In the genomic region with DNA sequence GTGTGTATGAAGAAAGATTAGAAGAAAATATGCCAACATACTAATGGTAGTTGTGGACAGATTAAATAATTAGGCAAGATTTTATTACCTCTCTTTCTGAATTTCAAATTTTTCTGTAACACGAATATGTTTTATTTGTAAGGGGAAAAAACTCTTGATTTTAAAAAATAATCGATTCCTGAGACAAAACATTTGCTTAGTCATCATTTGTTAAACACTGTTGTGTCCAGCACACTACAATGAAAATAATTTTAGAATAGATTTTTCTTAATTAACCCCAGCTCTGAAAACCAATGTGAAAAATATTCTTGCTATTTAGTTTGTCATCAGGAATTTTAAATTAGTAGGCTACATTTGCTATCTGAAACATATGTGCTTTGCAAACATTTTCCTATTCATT, we compare ENCODE assay signal across 22 cellular contexts.
DNase-seq lines count a peak whose midpoint lies in the region; ATAC-seq, FAIRE-seq and TF ChIP-seq lines count a peak whose summit lies in the region.
"Had no signal": no experiment of that assay in that cellular context is flagged by ENCODE, and none has a peak within 500 bp of the region (broad histone marks: within the 10 kb centered on the region; RNA-seq: fewer than 3 reads in every experiment).

No MANE protein-coding gene starts in this region.

- peak; percentile 4 for FAIRE-seq in HepG2 (lab: Jason Lieb, UNC)
- no peak for FAIRE-seq in K562 (lab: Jason Lieb, UNC)
- FAIRE-seq: A549, D721Med, G401.6, GM12891, GM19239 had no signal

- DNase-seq in HepG2 (ENCODE audit: low spot score) = no peak
- DNase-seq in right lobe of liver = no peak
- no peak for DNase-seq in K562 (ENCODE audit: extremely low read depth in 1 of 4, low spot score in 3 of 4)
- DNase-seq in psoas muscle = no peak
- no peak for DNase-seq in activated CD4-positive, alpha-beta T cell treated with anti-CD3 and anti-CD28 coated beads for 4 hours
- no peak for DNase-seq in NCI-H226
- DNase-seq in osteoblast (ENCODE audit: insufficient read length, low spot score, missing footprints) = no peak
- DNase-seq: AML-193; Caco-2; Calu3; CD4-positive, alpha-beta T cell; CD8-positive, alpha-beta T cell; DMS79 treated with DMSO at 0.1 percent for 48 hours; GF-D8 had no signal

- H3K36me3 ChIP-seq in HepG2 (replicated peaks in 1 of 2; ENCODE audit: control insufficient read depth in 1 of 2, insufficient read depth in 2 of 2, low read length in 2 of 2) (no peaks in the 10 kb centered on the region), right lobe of liver (no peaks in the 10 kb centered on the region), K562 (ENCODE audit: control insufficient read depth, insufficient read depth, low read length) (no peaks in the 10 kb centered on the region), psoas muscle (ENCODE audit: insufficient read depth in 1 of 2, low read depth in 1 of 2) (peaks cover 0 to 51% of the 10 kb centered on the region in 2 donors), osteoblast (ENCODE audit: insufficient read depth, low read length) (no peaks in the 10 kb centered on the region)
- H3K36me3 ChIP-seq: BLaER1 treated with 17β-estradiol and CSF1 and Interleukin-3, amounts not matched to agents 10 nM and 100 nM had no signal

- H3K79me2 ChIP-seq in HepG2 (ENCODE audit: insufficient read depth, low read length) (no peaks in the 10 kb centered on the region), K562 (ENCODE audit: control insufficient read depth, insufficient read depth, low read length) (no peaks in the 10 kb centered on the region), osteoblast (ENCODE audit: insufficient read depth, low read length) (no peaks in the 10 kb centered on the region)

- H3K4me2 ChIP-seq in HepG2 (ENCODE audit: low read depth, low read length) (no peak overlapping the region), K562 (ENCODE audit: insufficient read depth, low read length) (no peak overlapping the region), osteoblast (ENCODE audit: insufficient read depth, low read length) (no peak overlapping the region)
- H3K4me2 ChIP-seq: A549; BLaER1 treated with 17β-estradiol and CSF1 and Interleukin-3, amounts not matched to agents 10 nM and 100 nM had no signal

- under 1% methylated on average over 2 of the region's 2 CpGs for WGBS in HepG2 (ENCODE audit: low lambda C conversion rate)
- WGBS in right lobe of liver (ENCODE audit: insufficient coverage, low coverage, low lambda C conversion rate, missing lambda C conversion rate) = 27% methylated on average over 2 of the region's 2 CpGs
- 7% methylated on average over 2 of the region's 2 CpGs for WGBS in K562 (ENCODE audit: insufficient coverage, low coverage, missing lambda C conversion rate)
- WGBS in psoas muscle, 3 donors = 79 to 85% (median 83%) methylated on average over 2 of the region's 2 CpGs

- TF ChIP-seq POLR2A in HepG2 (IDR thresholded peaks at IDR 0.05; ENCODE audit: insufficient read depth in 1 of 2, low read depth in 2 of 2, low read length in 2 of 2) = no peak
- TF ChIP-seq POLR2A in right lobe of liver (IDR thresholded peaks at IDR 0.05) = no peak
- no peak for TF ChIP-seq POLR2A in K562 (conservative IDR thresholded peaks at IDR 0.05)

- H3K9me3 ChIP-seq in HepG2 (ENCODE audit: low read length) (no peaks in the 10 kb centered on the region), right lobe of liver (no peaks in the 10 kb centered on the region), K562 (replicated peaks; ENCODE audit: control insufficient read depth, insufficient read depth, low read depth, low read length) (no peaks in the 10 kb centered on the region), psoas muscle (no peaks in the 10 kb centered on the region), osteoblast (ENCODE audit: low read depth, low read length) (no peaks in the 10 kb centered on the region)
- H3K9me3 ChIP-seq: A549; BLaER1 treated with 17β-estradiol and CSF1 and Interleukin-3, amounts not matched to agents 10 nM and 100 nM; Caco-2 had no signal

- CTCF ChIA-PET in HepG2 (lab: Yijun Ruan, JAX; ENCODE audit: low intra/inter-chr PET ratio, low total read pairs) = no interaction called here
- CTCF ChIA-PET in K562 (lab: Yijun Ruan, JAX; ENCODE audit: low intra/inter-chr PET ratio) = no interaction called here

- H2AFZ ChIP-seq in HepG2 (ENCODE audit: low read length) (no peak overlapping the region), K562 (ENCODE audit: low read depth, low read length) (no peak overlapping the region), osteoblast (ENCODE audit: low read length) (no peak overlapping the region)

- no peaks in the 10 kb centered on the region for H3K27me3 ChIP-seq in HepG2 (ENCODE audit: control insufficient read depth in 1 of 2, insufficient read depth in 2 of 2, low read length in 2 of 2)
- H3K27me3 ChIP-seq in right lobe of liver = no peaks in the 10 kb centered on the region
- H3K27me3 ChIP-seq in K562 (ENCODE audit: control insufficient read depth in 2 of 2, insufficient read depth in 2 of 2, low read length in 2 of 2) = no peaks in the 10 kb centered on the region
- no peaks in the 10 kb centered on the region for H3K27me3 ChIP-seq in psoas muscle (ENCODE audit: insufficient read depth in 3 of 3, low read length in 2 of 3)
- H3K27me3 ChIP-seq in osteoblast (ENCODE audit: insufficient read depth, low read length) = no peaks in the 10 kb centered on the region
- H3K27me3 ChIP-seq: BLaER1 treated with 17β-estradiol and CSF1 and Interleukin-3, amounts not matched to agents 10 nM and 100 nM had no signal

- intact Hi-C loops in HepG2 (cut with micrococcal nuclease; ENCODE audit: unreplicated experiment) (loop anchor here (5.0 kb wide), 1 partner anchor 651 kb away; no protein-coding TSS in a partner anchor), right lobe of liver (cut with DNase I) (no loop called here), K562 (cut with micrococcal nuclease) (loop anchor here (5.0 kb wide), 1 partner anchor 651 kb away; no protein-coding TSS in a partner anchor), psoas muscle (cut with DNase I) (no loop called here)

- H4K20me1 ChIP-seq in HepG2 (ENCODE audit: insufficient read depth, low read length) (no peaks in the 10 kb centered on the region), K562 (replicated peaks; ENCODE audit: control insufficient read depth, insufficient read depth, low read length) (no peaks in the 10 kb centered on the region), osteoblast (ENCODE audit: insufficient read depth, low read length) (no peaks in the 10 kb centered on the region)
- H4K20me1 ChIP-seq: BLaER1 treated with 17β-estradiol and CSF1 and Interleukin-3, amounts not matched to agents 10 nM and 100 nM had no signal

- POLR2A ChIA-PET in HepG2 (lab: Yijun Ruan, JAX) (no interaction called here), K562 (lab: Yijun Ruan, JAX) (no interaction called here)

- H3K4me1 ChIP-seq in HepG2 (ENCODE audit: insufficient read depth, low read length) (no peaks in the 10 kb centered on the region), right lobe of liver (no peaks in the 10 kb centered on the region), K562 (replicated peaks in 1 of 2; ENCODE audit: control insufficient read depth in 2 of 2, insufficient read depth in 2 of 2, low read length in 2 of 2) (no peaks in the 10 kb centered on the region), psoas muscle (peaks cover 5% of the 10 kb centered on the region), osteoblast (ENCODE audit: insufficient read depth, low read length) (no peaks in the 10 kb centered on the region)
- H3K4me1 ChIP-seq: A549; BLaER1 treated with 17β-estradiol and CSF1 and Interleukin-3, amounts not matched to agents 10 nM and 100 nM; Caco-2 had no signal

- no peak for TF ChIP-seq EP300 in HepG2 (IDR thresholded peaks at IDR 0.05; ENCODE audit: low read depth in 2 of 2, low read length in 2 of 2)
- TF ChIP-seq EP300 in HepG2 (CRISPR knock-in tag; IDR thresholded peaks at IDR 0.05; ENCODE audit: borderline replicate concordance) = no peak
- no peak for TF ChIP-seq EP300 in K562 (IDR thresholded peaks at IDR 0.05; ENCODE audit: low read length)

- H3K9me1 ChIP-seq in K562 (ENCODE audit: control insufficient read depth, insufficient read depth, low read length) = no peaks in the 10 kb centered on the region

- H3K27ac ChIP-seq in HepG2 (ENCODE audit: extremely low read length, insufficient read depth, low read length) = no peak overlapping the region
- H3K27ac ChIP-seq in right lobe of liver = no peak overlapping the region
- no peak overlapping the region for H3K27ac ChIP-seq in K562 (ENCODE audit: extremely low read depth, low read depth, low read length)
- H3K27ac ChIP-seq in psoas muscle = peak overlapping the region; percentile 72
- no peak overlapping the region for H3K27ac ChIP-seq in osteoblast (ENCODE audit: low read depth, low read length)
- H3K27ac ChIP-seq: 22Rv1; A549; BLaER1 treated with 17β-estradiol and CSF1 and Interleukin-3, amounts not matched to agents 10 nM and 100 nM; C4-2B had no signal

- TF ChIP-seq RAD21 in HepG2 (CRISPR knock-in tag; IDR thresholded peaks at IDR 0.05) (no peak), K562 (CRISPR knock-in tag; conservative IDR thresholded peaks at IDR 0.05 in 1 of 2, IDR thresholded peaks at IDR 0.05 in 1 of 2) (no peak)

- ATAC-seq in HepG2 (no peak), right lobe of liver (no peak), K562 (no peak), psoas muscle (no peak)
- ATAC-seq: A549; CD8-positive, alpha-beta T cell had no signal

- BruUV-seq in HepG2 (replicated peaks; lab: Mats Ljungman, UMichigan) = no TSS peak
- no TSS peak for BruUV-seq in K562 (replicated peaks; lab: Mats Ljungman, UMichigan)

- in situ Hi-C loops in HepG2 (cut with HindIII; ENCODE audit: extremely low pct_ligation_motif_present, low pct_unique_long_range_greater_than_20kb) = no loop called here
- in situ Hi-C loops in K562 (cut with MboI) = no loop called here

- no peak overlapping the region for H3K4me3 ChIP-seq in HepG2 (replicated peaks in 1 of 3; ENCODE audit: insufficient read depth in 1 of 3, low read depth in 2 of 3, low read length in 3 of 3)
- H3K4me3 ChIP-seq in right lobe of liver = no peak overlapping the region
- no peak overlapping the region for H3K4me3 ChIP-seq in K562
- no peak overlapping the region for H3K4me3 ChIP-seq in psoas muscle
- no peak overlapping the region for H3K4me3 ChIP-seq in osteoblast (ENCODE audit: insufficient read depth, low read length)
- H3K4me3 ChIP-seq: A549; BLaER1 treated with 17β-estradiol and CSF1 and Interleukin-3, amounts not matched to agents 10 nM and 100 nM had no signal

- no peak overlapping the region for H3K9ac ChIP-seq in HepG2 (ENCODE audit: insufficient read depth, low read depth, low read length)
- H3K9ac ChIP-seq in K562 (ENCODE audit: insufficient read depth in 1 of 2, low read depth in 2 of 2, low read length in 2 of 2) = no peak overlapping the region
- H3K9ac ChIP-seq: BLaER1 treated with 17β-estradiol and CSF1 and Interleukin-3, amounts not matched to agents 10 nM and 100 nM had no signal

- no peak for TF ChIP-seq CTCF in HepG2 (CRISPR knock-in tag; IDR thresholded peaks at IDR 0.05)
- TF ChIP-seq CTCF in right lobe of liver (IDR thresholded peaks at IDR 0.05) = no peak
- TF ChIP-seq CTCF in K562 (IDR thresholded peaks at IDR 0.05 in 2 of 3, conservative IDR thresholded peaks at IDR 0.05 in 1 of 3; ENCODE audit: insufficient read depth in 2 of 3, low read depth in 1 of 3, low read length in 3 of 3) = no peak
- no peak for TF ChIP-seq CTCF in psoas muscle (IDR thresholded peaks at IDR 0.05)
- no peak for TF ChIP-seq CTCF in osteoblast (IDR thresholded peaks at IDR 0.05; ENCODE audit: extremely low read depth, low read depth, low read length)

TF ChIP-seq in K562, 482 proteins besides CTCF, POLR2A, EP300 and RAD21 (continues in another document):
- peak; percentile 40 for TF ChIP-seq MAFG (tag; conservative IDR thresholded peaks at IDR 0.05)

Comparison
In these comparisons a context has a peak if more than half of its experiments do, and no peak if none do; other contexts are left out.
1. intact Hi-C loops: an anchor here in HepG2 (5.0 kb wide) and K562 (5.0 kb wide); none called in right lobe of liver and psoas muscle.
2. Of the 241 proteins assayed by ChIP-seq in both HepG2 and K562: peak only in HepG2: none; only in K562: MAFF and MAFG; in both: none; in neither: 238; mixed calls (peak in some experiments, not most) for 1.